30 cellular contexts compared by ENCODE assay signal in the genomic region with DNA sequence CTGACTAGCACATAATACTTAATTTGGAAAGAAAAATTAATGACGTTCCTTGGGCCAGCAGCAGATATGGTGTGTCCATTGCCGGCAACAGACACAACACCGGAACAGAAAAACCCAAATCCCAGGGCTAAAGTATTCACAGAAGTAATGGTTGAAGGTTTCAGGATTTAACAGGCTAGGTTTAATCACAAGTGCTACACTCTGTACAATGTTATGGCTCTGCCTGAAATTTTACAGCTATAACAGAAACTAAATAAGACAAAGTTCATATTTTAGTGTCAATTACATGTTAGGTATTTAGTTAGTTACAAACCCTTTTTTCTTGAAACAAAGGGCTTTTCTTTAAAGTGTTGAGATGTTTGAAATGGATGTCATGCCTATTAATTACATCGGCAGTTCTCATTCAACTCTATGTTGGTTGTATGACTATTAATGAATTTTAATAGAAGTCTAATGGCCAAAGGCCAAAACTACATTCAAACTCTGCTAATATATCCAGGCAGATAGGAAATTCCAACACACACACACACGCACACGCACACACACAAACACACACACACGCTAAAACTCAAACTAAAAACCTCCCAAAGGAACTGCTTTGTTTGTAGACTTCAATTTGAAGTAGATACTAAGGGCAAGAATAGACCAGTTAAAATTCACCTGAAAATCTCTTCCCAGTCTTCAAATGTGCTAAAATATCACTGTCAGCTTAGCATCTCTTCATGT.
"Had no signal": no experiment of that assay in that cellular context is flagged by ENCODE, and none has a peak within 500 bp of the region (broad histone marks: within the 10 kb centered on the region; RNA-seq: fewer than 3 reads in every experiment).

No MANE protein-coding gene starts in this region.

- DNase-seq: activated B cell treated with CpG ODN at 0.5 μM for 24 hours; activated CD4-positive, alpha-beta T cell treated with anti-CD3 and anti-CD28 coated beads for 1 hour; activated CD4-positive, alpha-beta T cell treated with anti-CD3 and anti-CD28 coated beads, Interleukin-2, amount 10 ng/mL, durations not matched to agents 24 days and 14 days; activated CD4-positive, alpha-beta T cell treated with anti-CD3 and anti-CD28 coated beads, Interleukin-2, amount 50 U/mL, for 48 hours; activated CD8-positive, alpha-beta memory T cell treated with anti-CD3 and anti-CD28 coated beads, Interleukin-2, amount 10 ng/mL, durations not matched to agents 7 days and 5 days; activated naive CD4-positive, alpha-beta T cell treated with anti-CD3 and anti-CD28 coated beads, Interleukin-2, amount 50 U/mL, for 16 hours; activated naive CD8-positive, alpha-beta T cell treated with anti-CD3 and anti-CD28 coated beads, Interleukin-2, amount 10 ng/mL, durations not matched to agents 7 days and 5 days; activated T-cell treated with anti-CD3 and anti-CD28 coated beads, Interleukin-2, amount 50 U/mL, for 48 hours; adrenal gland; anterior cingulate cortex; NCI-H1092; NCI-H1417 treated with DMSO at 0.1 percent for 48 hours; NCI-H1694; NCI-H2029; NCI-H2107; NCI-H2171 treated with DMSO at 0.1 percent for 48 hours; NCI-H226; NCI-H526; NCI-H82; OCI-M1; RPMI8226; T-cell; T-helper 2 cell; T1000 had no signal

- ATAC-seq: activated CD8-positive, alpha-beta memory T cell treated with anti-CD3 and anti-CD28 coated beads, Interleukin-2, amount 10 ng/mL, durations not matched to agents 7 days and 5 days; Panc1; Right ventricle myocardium inferior; T-cell had no signal

- FAIRE-seq: TTC549 had no signal

- H3K9ac ChIP-seq: KMS-11 had no signal

- H3K27ac ChIP-seq: adrenal gland, KMS-11, SK-N-MC had no signal

- H3K27ac Mint-ChIP-seq: activated B cell treated with CpG ODN at 0.5 μM for 24 hours; activated CD4-positive, alpha-beta T cell treated with anti-CD3 and anti-CD28 coated beads, Interleukin-2, amount 10 ng/mL, durations not matched to agents 24 days and 14 days; activated CD8-positive, alpha-beta memory T cell treated with anti-CD3 and anti-CD28 coated beads, Interleukin-2, amount 10 ng/mL, durations not matched to agents 7 days and 5 days; activated naive CD8-positive, alpha-beta T cell treated with anti-CD3 and anti-CD28 coated beads, Interleukin-2, amount 10 ng/mL, durations not matched to agents 7 days and 5 days; activated T-helper 2 cell treated with anti-CD3 and anti-CD28 coated beads, Interferon-gamma antibody, Interleukin-2, Interleukin-4, amounts not matched to agents 10 μg/mL and 5 μg/mL and 100 μg/mL, durations not matched to agents 14 hours and 24 hours and 36 hours had no signal

- H3K4me1 Mint-ChIP-seq: activated CD4-positive, alpha-beta T cell treated with anti-CD3 and anti-CD28 coated beads, Interleukin-2, amount 10 ng/mL, durations not matched to agents 24 days and 14 days; activated CD8-positive, alpha-beta memory T cell treated with anti-CD3 and anti-CD28 coated beads, Interleukin-2, amount 10 ng/mL, durations not matched to agents 7 days and 5 days; activated naive CD8-positive, alpha-beta T cell treated with anti-CD3 and anti-CD28 coated beads, Interleukin-2, amount 10 ng/mL, durations not matched to agents 7 days and 5 days had no signal

- H3K4me2 ChIP-seq: KMS-11 had no signal

- H3K4me3 Mint-ChIP-seq: activated B cell treated with CpG ODN at 0.5 μM for 24 hours; activated CD4-positive, alpha-beta T cell treated with anti-CD3 and anti-CD28 coated beads, Interleukin-2, amount 10 ng/mL, durations not matched to agents 24 days and 14 days; activated CD8-positive, alpha-beta memory T cell treated with anti-CD3 and anti-CD28 coated beads, Interleukin-2, amount 10 ng/mL, durations not matched to agents 7 days and 5 days; activated naive CD8-positive, alpha-beta T cell treated with anti-CD3 and anti-CD28 coated beads, Interleukin-2, amount 10 ng/mL, durations not matched to agents 7 days and 5 days; T-cell had no signal

- H3K4me3 ChIP-seq: adrenal gland, SK-N-MC had no signal

- H3K27me3 ChIP-seq: adrenal gland had no signal

- H3K9me3 Mint-ChIP-seq: activated B cell treated with CpG ODN at 0.5 μM for 24 hours; activated CD4-positive, alpha-beta T cell treated with anti-CD3 and anti-CD28 coated beads, Interleukin-2, amount 10 ng/mL, durations not matched to agents 24 days and 14 days; activated naive CD8-positive, alpha-beta T cell treated with anti-CD3 and anti-CD28 coated beads, Interleukin-2, amount 10 ng/mL, durations not matched to agents 7 days and 5 days; activated T-helper 2 cell treated with anti-CD3 and anti-CD28 coated beads, Interferon-gamma antibody, Interleukin-2, Interleukin-4, amounts not matched to agents 10 μg/mL and 5 μg/mL and 100 μg/mL, durations not matched to agents 14 hours and 24 hours and 36 hours; T-cell had no signal

- H3K9me3 ChIP-seq: adrenal gland had no signal

- H3K27me3 Mint-ChIP-seq: activated B cell treated with CpG ODN at 0.5 μM for 24 hours; activated CD4-positive, alpha-beta T cell treated with anti-CD3 and anti-CD28 coated beads, Interleukin-2, amount 10 ng/mL, durations not matched to agents 24 days and 14 days; activated CD8-positive, alpha-beta memory T cell treated with anti-CD3 and anti-CD28 coated beads, Interleukin-2, amount 10 ng/mL, durations not matched to agents 7 days and 5 days; activated naive CD8-positive, alpha-beta T cell treated with anti-CD3 and anti-CD28 coated beads, Interleukin-2, amount 10 ng/mL, durations not matched to agents 7 days and 5 days; T-cell had no signal
